ENCODE assay signal across 29 cellular contexts in the genomic region with DNA sequence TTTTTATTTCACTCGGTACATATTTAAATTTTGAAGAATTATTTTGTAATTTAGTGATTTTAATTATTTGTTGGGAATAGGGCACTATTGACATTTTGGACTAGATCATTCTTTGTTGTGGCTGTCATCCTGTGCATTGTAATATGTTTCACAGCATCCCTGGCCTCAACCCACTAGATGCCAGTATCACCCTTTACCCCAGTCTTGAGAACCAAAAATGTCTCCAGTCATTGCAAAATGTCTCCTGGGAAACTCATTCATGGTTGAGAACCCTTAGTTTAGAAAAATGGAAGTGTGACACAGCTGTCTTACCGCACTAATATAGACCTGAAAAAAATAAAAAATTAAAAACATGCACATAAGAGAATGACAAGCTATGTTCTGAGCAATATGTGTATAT.
"Had no signal": no experiment of that assay in that cellular context is flagged by ENCODE, and none has a peak within 500 bp of the region (broad histone marks: within the 10 kb centered on the region; RNA-seq: fewer than 3 reads in every experiment).

No MANE protein-coding gene starts in this region.

- H3K4me1 ChIP-seq: adrenal gland, body of pancreas, esophagus squamous epithelium, gastroesophageal sphincter, heart right ventricle had no signal

- DNase-seq: activated CD4-positive, alpha-beta memory T cell treated with anti-CD3 and anti-CD28 coated beads for 36 hours; activated CD4-positive, alpha-beta T cell treated with anti-CD3 and anti-CD28 coated beads for 36 hours; activated CD4-positive, alpha-beta T cell treated with anti-CD3 and anti-CD28 coated beads, Interleukin-2, amount 10 ng/mL, durations not matched to agents 24 days and 14 days; activated CD4-positive, CD25-positive, alpha-beta regulatory T cell; activated CD4-positive, CD25-positive, alpha-beta regulatory T cell treated with anti-CD3 and anti-CD28 coated beads, Interleukin-2, amount 50 U/mL, for 72 hours; activated CD8-positive, alpha-beta memory T cell treated with anti-CD3 and anti-CD28 coated beads, Interleukin-2, amount 10 ng/mL, durations not matched to agents 7 days and 5 days; activated CD8-positive, alpha-beta memory T cell treated with anti-CD3 and anti-CD28 coated beads, Interleukin-2, amount 50 U/mL, for 4 hours; activated CD8-positive, alpha-beta T cell treated with anti-CD3 and anti-CD28 coated beads, Interleukin-2, amount 10 ng/mL, durations not matched to agents 7 days and 5 days; activated effector memory CD4-positive, alpha-beta T cell treated with anti-CD3 and anti-CD28 coated beads, Interleukin-2, amount 50 U/mL, for 16 hours; activated naive CD4-positive, alpha-beta T cell treated with anti-CD3 and anti-CD28 coated beads for 36 hours; activated naive CD8-positive, alpha-beta T cell treated with anti-CD3 and anti-CD28 coated beads for 36 hours; activated naive CD8-positive, alpha-beta T cell treated with anti-CD3 and anti-CD28 coated beads, Interleukin-2, amount 50 U/mL, for 24 hours; activated T-cell treated with anti-CD3 and anti-CD28 coated beads, Interleukin-2, amount 50 U/mL, for 1 hour; activated T-cell treated with anti-CD3 and anti-CD28 coated beads, Interleukin-2, amount 50 U/mL, for 48 hours; adrenal gland; amygdala; aorta; body of pancreas; caudate nucleus; cortex of kidney; dermis blood vessel endothelial cell; effector CD4-positive, alpha-beta T cell; esophagus squamous epithelium; foreskin melanocyte; heart right ventricle; T1000 had no signal

- H3K79me2 ChIP-seq: hepatocyte had no signal

- H3K9me3 ChIP-seq: adrenal gland had no signal

- H3K27ac ChIP-seq: adrenal gland, body of pancreas, epithelial cell of prostate, esophagus squamous epithelium, gastroesophageal sphincter, heart right ventricle, hepatocyte had no signal

- H3K36me3 ChIP-seq: adrenal gland, esophagus squamous epithelium, gastroesophageal sphincter, heart right ventricle had no signal

- H2AFZ ChIP-seq: hepatocyte had no signal

- H3K27me3 ChIP-seq: adrenal gland, body of pancreas, esophagus squamous epithelium, gastroesophageal sphincter, heart right ventricle, hepatocyte had no signal

- H3K4me2 ChIP-seq: hepatocyte had no signal

- H3K4me3 ChIP-seq: adrenal gland, body of pancreas, esophagus squamous epithelium, gastroesophageal sphincter, heart right ventricle, hepatocyte had no signal
